In the genomic region with DNA sequence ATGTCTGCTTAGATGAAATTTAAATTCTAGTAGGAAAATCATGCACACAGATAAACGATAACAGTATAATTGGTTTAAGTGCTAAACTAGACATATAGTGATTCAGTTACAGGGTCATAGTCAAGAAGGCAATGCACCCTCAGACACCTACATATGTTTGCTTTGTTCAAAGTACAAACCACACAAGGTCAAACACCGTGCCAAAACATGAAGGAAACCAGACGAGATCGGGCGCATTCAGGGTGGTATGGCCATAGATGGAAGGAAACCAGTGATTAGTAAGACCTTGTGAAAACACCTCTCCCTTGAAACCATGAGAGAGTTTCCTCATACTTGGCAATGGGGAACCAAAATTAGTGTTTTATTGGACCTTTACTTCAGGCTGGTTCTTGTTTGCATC, we compare ENCODE assay signal across 18 cellular contexts.
"Had no signal": no experiment of that assay in that cellular context is flagged by ENCODE, and none has a peak within 500 bp of the region (broad histone marks: within the 10 kb centered on the region; RNA-seq: fewer than 3 reads in every experiment).

No MANE protein-coding gene starts in this region.

- H3K27ac ChIP-seq: ovary, right atrium auricular region, tibial nerve had no signal

- H3K4me1 ChIP-seq: right atrium auricular region, tibial nerve had no signal

- H3K36me3 ChIP-seq: ovary, right atrium auricular region, tibial nerve had no signal

- ATAC-seq: activated CD4-positive, alpha-beta T cell treated with anti-CD3 and anti-CD28 coated beads for 36 hours; activated naive CD4-positive, alpha-beta T cell treated with anti-CD3 and anti-CD28 coated beads, Interleukin-2, amount 50 U/mL, for 72 hours; activated T-cell treated with anti-CD3 and anti-CD28 coated beads, Interleukin-2, amount 50 U/mL, for 72 hours; left cardiac atrium; naive thymus-derived CD4-positive, alpha-beta T cell had no signal

- H3K4me3 ChIP-seq: ovary, right atrium auricular region, tibial nerve had no signal

- H3K9me3 ChIP-seq: ovary, right atrium auricular region, tibial nerve had no signal

- H3K27me3 ChIP-seq: ovary, right atrium auricular region, tibial nerve had no signal

- DNase-seq: activated CD4-positive, alpha-beta T cell treated with anti-CD3 and anti-CD28 coated beads for 36 hours; activated CD4-positive, alpha-beta T cell treated with anti-CD3 and anti-CD28 coated beads, Interleukin-2, amount 50 U/mL, for 4 hours; activated CD4-positive, CD25-positive, alpha-beta regulatory T cell; activated naive CD4-positive, alpha-beta T cell; activated T-cell treated with anti-CD3 and anti-CD28 coated beads for 4 hours; activated T-cell treated with anti-CD3 and anti-CD28 coated beads, Interleukin-2, amount 50 U/mL, for 72 hours; effector CD8-positive, alpha-beta T cell; erythroblast; head of caudate nucleus; hippocampal formation; left cardiac atrium; naive thymus-derived CD4-positive, alpha-beta T cell; ovary; stimulated activated CD4-positive, alpha-beta T cell treated with anti-CD3 and anti-CD28 coated beads, Interleukin-15, amount 100 ng/mL, for 24 hours; stimulated activated naive CD4-positive, alpha-beta T cell had no signal
